1 cellular context compared by ENCODE assay signal in genomic region chr2:83051538-83052192, GRCh38.
TF ChIP-seq lines count a peak whose summit lies in the region.

No MANE protein-coding gene starts in this region.

TF ChIP-seq in IMR-90, 13 proteins besides CTCF, POLR2A, EP300 and RAD21 (continued from another document):
- TF ChIP-seq ELK1 (IDR thresholded peaks at IDR 0.05; ENCODE audit: borderline replicate concordance, low read depth, low read length) (no peak), BHLHE40 (IDR thresholded peaks at IDR 0.05; ENCODE audit: low read depth, low read length) (no peak), RCOR1 (IDR thresholded peaks at IDR 0.05; ENCODE audit: insufficient replicate concordance, low read length) (no peak), FOS (IDR thresholded peaks at IDR 0.05; ENCODE audit: low read depth, low read length) (no peak), RFX5 (IDR thresholded peaks at IDR 0.05; ENCODE audit: low read depth, low read length) (no peak), CEBPB (IDR thresholded peaks at IDR 0.05; ENCODE audit: low read depth, low read length) (no peak), MAFK (IDR thresholded peaks at IDR 0.05; ENCODE audit: low read depth, low read length) (no peak), CHD1 (IDR thresholded peaks at IDR 0.05; ENCODE audit: low read depth, low read length) (no peak), SMC3 (IDR thresholded peaks at IDR 0.05; ENCODE audit: low read depth, low read length) (no peak)
